ENCODE assay signal across 11 cellular contexts in genomic region chr4:39613093-39613656, GRCh38. TPM values are rescaled to one million over a fixed set of nuclear protein-coding genes. Genes with fewer than 3 reads are reported as not detected.
DNase-seq lines count a peak whose midpoint lies in the region; ATAC-seq and FAIRE-seq lines count a peak whose summit lies in the region.
"Had no signal": no experiment of that assay in that cellular context is flagged by ENCODE, and none has a peak within 500 bp of the region (broad histone marks: within the 10 kb centered on the region; RNA-seq: fewer than 3 reads in every experiment).

No MANE protein-coding gene starts in this region.

- H3K27me3 Mint-ChIP-seq in effector memory CD8-positive, alpha-beta T cell = no peaks in the 10 kb centered on the region
- H3K27me3 Mint-ChIP-seq: naive thymus-derived CD8-positive, alpha-beta T cell had no signal

- H3K4me3 Mint-ChIP-seq in effector memory CD8-positive, alpha-beta T cell = no peak overlapping the region
- H3K4me3 Mint-ChIP-seq: naive thymus-derived CD8-positive, alpha-beta T cell had no signal

- no peak for ATAC-seq in effector memory CD8-positive, alpha-beta T cell (replicated peaks)
- ATAC-seq: K562; naive thymus-derived CD8-positive, alpha-beta T cell had no signal

- H3K27ac Mint-ChIP-seq in effector memory CD8-positive, alpha-beta T cell = no peak overlapping the region

- no peaks in the 10 kb centered on the region for H3K9me3 Mint-ChIP-seq in effector memory CD8-positive, alpha-beta T cell

- peak; percentile 91 for FAIRE-seq in GM19239 (lab: Jason Lieb, UNC)
- FAIRE-seq: K562 had no signal

- peaks cover 3% of the 10 kb centered on the region for H3K36me3 Mint-ChIP-seq in effector memory CD8-positive, alpha-beta T cell (ENCODE audit: insufficient read depth)

- DNase-seq in A172 (ENCODE audit: low spot score) = peak; percentile 22
- DNase-seq in GM19239 (ENCODE audit: insufficient read length, low spot score) = no peak
- DNase-seq in LoVo (ENCODE audit: low spot score) = peak; percentile 45
- DNase-seq in hepatic stellate cell (ENCODE audit: low spot score) = peak; percentile 39
- DNase-seq in NCI-H2227 treated with DMSO at 0.1 percent for 48 hours (lab: John Stamatoyannopoulos, UW) = no peak
- DNase-seq in NCI-H226 = no peak
- DNase-seq in cortex of kidney (lab: John Stamatoyannopoulos, UW) = no peak
- no peak for DNase-seq in effector memory CD8-positive, alpha-beta T cell
- DNase-seq: activated effector memory CD4-positive, alpha-beta T cell treated with Interleukin-2 at 50 U/mL for 16 hours; naive thymus-derived CD8-positive, alpha-beta T cell had no signal

- peaks cover 0 to 5% of the 10 kb centered on the region in 2 donors for H3K4me1 Mint-ChIP-seq in effector memory CD8-positive, alpha-beta T cell (ENCODE audit: low read depth in 2 of 2)

RNA-seq across cellular contexts. Expression of gene SMIM14, which starts 25.5 kb away (rescaled TPM):
- total RNA-seq in A172 (2014; rRNA removed; shearing (Covaris generic)) = 26.5 and 30.7 TPM in 2 replicates

Comparison
In these comparisons a context has a peak if more than half of its experiments do, and no peak if none do; other contexts are left out.
1. DNase-seq: peak in A172 (single experiment), LoVo (single experiment) and hepatic stellate cell (single experiment); none in GM19239 (single experiment), NCI-H2227 treated with DMSO at 0.1 percent for 48 hours (single experiment), NCI-H226 (single experiment), cortex of kidney (single experiment) and effector memory CD8-positive, alpha-beta T cell (0 of 3).